In the genomic region with DNA sequence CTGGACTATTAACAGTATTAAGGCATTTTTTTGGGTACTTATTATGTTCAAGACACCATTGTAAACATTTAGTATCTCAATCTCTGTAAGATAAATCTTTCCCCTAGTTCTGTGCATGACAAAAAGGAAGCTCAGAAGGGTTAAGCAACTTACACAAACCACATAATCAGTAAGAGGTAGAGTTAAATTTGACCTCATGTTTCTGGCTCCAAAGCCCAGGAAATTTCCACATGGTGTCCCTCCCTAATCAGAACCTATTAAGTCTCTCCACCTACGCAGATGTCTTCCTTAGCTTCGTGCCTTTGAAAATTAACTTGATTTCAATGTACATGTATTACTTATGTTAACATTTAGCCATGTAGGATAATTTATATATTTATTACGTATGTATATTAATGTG, we compare ENCODE assay signal across 13 cellular contexts. TPM values are rescaled to one million over a fixed set of nuclear protein-coding genes. Genes with fewer than 3 reads are reported as not detected.
DNase-seq lines count a peak whose midpoint lies in the region; ATAC-seq and TF ChIP-seq lines count a peak whose summit lies in the region.
"Had no signal": no experiment of that assay in that cellular context is flagged by ENCODE, and none has a peak within 500 bp of the region (broad histone marks: within the 10 kb centered on the region; RNA-seq: fewer than 3 reads in every experiment).

No MANE protein-coding gene starts in this region.

- H3K27me3 Mint-ChIP-seq in IgD-negative memory B cell (no peaks in the 10 kb centered on the region), WTC11 (ENCODE audit: low read depth) (peaks cover 19% of the 10 kb centered on the region), mesothelial cell of epicardium (ENCODE audit: low read depth) (peaks cover 19% of the 10 kb centered on the region)

- TF ChIP-seq CTCF in WTC11 (IDR thresholded peaks at IDR 0.05), result no peak
- TF ChIP-seq CTCF in mesothelial cell of epicardium (IDR thresholded peaks at IDR 0.05; ENCODE audit: unreplicated experiment), result no peak

- H3K4me1 Mint-ChIP-seq in IgD-negative memory B cell, result peaks cover 10 to 40% (median 38%) of the 10 kb centered on the region in 3 donors
- peaks cover 31% of the 10 kb centered on the region for H3K4me1 Mint-ChIP-seq in WTC11
- H3K4me1 Mint-ChIP-seq in mesothelial cell of epicardium, result peaks cover 7% of the 10 kb centered on the region

- POLR2A ChIA-PET in WTC11 (lab: Charles Lee), result no interaction called here

- H3K36me3 Mint-ChIP-seq in IgD-negative memory B cell, result peaks cover 5% of the 10 kb centered on the region
- H3K36me3 Mint-ChIP-seq in WTC11, result no peaks in the 10 kb centered on the region
- no peaks in the 10 kb centered on the region for H3K36me3 Mint-ChIP-seq in mesothelial cell of epicardium

- ATAC-seq in WTC11, result no peak
- ATAC-seq in HG02642 (IDR thresholded peaks at IDR 0.05; ENCODE audit: poor library complexity, unreplicated experiment), result no peak
- no peak for ATAC-seq in HG02852 (IDR thresholded peaks at IDR 0.05; ENCODE audit: unreplicated experiment)
- ATAC-seq: SK-N-SH treated with all-trans-retinoic acid at 6 μM for 48 hours had no signal

- DNase-seq in NCI-H1092 treated with DMSO at 0.1 percent for 48 hours (lab: John Stamatoyannopoulos, UW) (peak; percentile 15), NCI-H1092 (lab: John Stamatoyannopoulos, UW) (no peak), WTC11 (ENCODE audit: low spot score) (no peak), mesothelial cell of epicardium (ENCODE audit: low spot score in 2 of 2, unreplicated experiment in 2 of 2) (no peak), NCI-H748 treated with DMSO at 0.1 percent for 48 hours (lab: John Stamatoyannopoulos, UW) (no peak)
- DNase-seq: activated CD4-positive, alpha-beta T cell treated with anti-CD3 and anti-CD28 coated beads, Interleukin-2, amount 50 U/mL, for 48 hours; mesendoderm; NCI-H524 treated with DMSO at 0.1 percent for 48 hours; stimulated activated CD4-positive, alpha-beta T cell treated with anti-CD3 and anti-CD28 coated beads, Interleukin-4, amount 100 ng/mL, for 4 hours had no signal

- H3K27ac Mint-ChIP-seq in IgD-negative memory B cell (peak overlapping the region in 1 of 3 donors; percentile 96), WTC11 (no peak overlapping the region), mesothelial cell of epicardium (no peak overlapping the region)

- H3K4me3 Mint-ChIP-seq in IgD-negative memory B cell (peak overlapping the region; percentile 73 to 94 (median 90)), WTC11 (0 out of 2 replicates have a peak overlapping the region, but pooled peaks have one; percentile 73), mesothelial cell of epicardium (peak overlapping the region; percentile 75)

- H3K9me3 Mint-ChIP-seq in IgD-negative memory B cell (no peaks in the 10 kb centered on the region), WTC11 (no peaks in the 10 kb centered on the region), mesothelial cell of epicardium (no peaks in the 10 kb centered on the region)

- CTCF ChIA-PET in WTC11 (lab: Charles Lee), result no interaction called here

TF ChIP-seq in WTC11, 78 proteins besides CTCF, POLR2A, EP300 and RAD21:
- TF ChIP-seq, protein P1, sequence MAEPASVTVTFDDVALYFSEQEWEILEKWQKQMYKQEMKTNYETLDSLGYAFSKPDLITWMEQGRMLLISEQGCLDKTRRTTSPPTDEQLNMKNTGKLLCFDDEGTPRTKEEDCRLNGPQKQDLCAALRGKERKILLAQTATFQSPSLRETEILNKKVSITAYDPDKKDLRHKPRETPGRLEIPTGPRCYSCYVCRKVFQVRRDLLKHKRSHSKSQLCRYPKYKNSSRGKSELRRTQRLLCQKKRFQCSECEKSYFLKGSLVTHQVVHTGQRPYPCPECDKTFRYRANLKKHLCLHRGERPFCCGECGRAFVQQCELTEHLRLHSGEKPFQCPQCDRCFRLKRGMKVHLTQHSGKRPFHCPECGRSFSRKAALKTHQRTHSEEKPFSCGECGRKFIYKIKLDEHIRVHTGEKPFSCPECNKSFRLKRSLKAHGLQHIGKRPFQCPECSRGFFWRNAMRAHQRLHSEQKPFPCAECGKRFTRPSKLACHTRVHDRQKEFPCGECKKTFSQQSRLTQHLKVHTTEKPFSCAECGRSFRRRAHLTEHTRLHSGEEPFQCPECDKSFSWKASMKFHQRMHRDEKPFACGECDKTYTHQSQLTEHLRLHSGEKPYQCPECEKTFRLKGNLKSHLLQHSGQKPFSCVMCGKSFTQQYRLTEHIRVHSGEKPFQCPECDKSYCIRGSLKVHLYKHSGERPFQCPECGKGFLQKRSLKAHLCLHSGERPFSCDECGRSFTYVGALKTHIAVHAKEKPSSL (CRISPR knock-in tag; conservative IDR thresholded peaks at IDR 0.05), result no peak
- TF ChIP-seq TP53 (CRISPR knock-in tag; IDR thresholded peaks at IDR 0.05) (no peak), SMAD4 (CRISPR knock-in tag; IDR thresholded peaks at IDR 0.05) (no peak), ZNF232 (CRISPR knock-in tag; IDR thresholded peaks at IDR 0.05) (no peak), GTF2I (CRISPR knock-in tag; conservative IDR thresholded peaks at IDR 0.05) (no peak), GRHL2 (CRISPR knock-in tag; IDR thresholded peaks at IDR 0.05; ENCODE audit: insufficient replicate concordance, severe bottlenecking) (no peak), ZNF219 (CRISPR knock-in tag; IDR thresholded peaks at IDR 0.05; ENCODE audit: borderline replicate concordance) (no peak), ZNF671 (CRISPR knock-in tag; IDR thresholded peaks at IDR 0.05) (no peak)
- TF ChIP-seq, protein P2, sequence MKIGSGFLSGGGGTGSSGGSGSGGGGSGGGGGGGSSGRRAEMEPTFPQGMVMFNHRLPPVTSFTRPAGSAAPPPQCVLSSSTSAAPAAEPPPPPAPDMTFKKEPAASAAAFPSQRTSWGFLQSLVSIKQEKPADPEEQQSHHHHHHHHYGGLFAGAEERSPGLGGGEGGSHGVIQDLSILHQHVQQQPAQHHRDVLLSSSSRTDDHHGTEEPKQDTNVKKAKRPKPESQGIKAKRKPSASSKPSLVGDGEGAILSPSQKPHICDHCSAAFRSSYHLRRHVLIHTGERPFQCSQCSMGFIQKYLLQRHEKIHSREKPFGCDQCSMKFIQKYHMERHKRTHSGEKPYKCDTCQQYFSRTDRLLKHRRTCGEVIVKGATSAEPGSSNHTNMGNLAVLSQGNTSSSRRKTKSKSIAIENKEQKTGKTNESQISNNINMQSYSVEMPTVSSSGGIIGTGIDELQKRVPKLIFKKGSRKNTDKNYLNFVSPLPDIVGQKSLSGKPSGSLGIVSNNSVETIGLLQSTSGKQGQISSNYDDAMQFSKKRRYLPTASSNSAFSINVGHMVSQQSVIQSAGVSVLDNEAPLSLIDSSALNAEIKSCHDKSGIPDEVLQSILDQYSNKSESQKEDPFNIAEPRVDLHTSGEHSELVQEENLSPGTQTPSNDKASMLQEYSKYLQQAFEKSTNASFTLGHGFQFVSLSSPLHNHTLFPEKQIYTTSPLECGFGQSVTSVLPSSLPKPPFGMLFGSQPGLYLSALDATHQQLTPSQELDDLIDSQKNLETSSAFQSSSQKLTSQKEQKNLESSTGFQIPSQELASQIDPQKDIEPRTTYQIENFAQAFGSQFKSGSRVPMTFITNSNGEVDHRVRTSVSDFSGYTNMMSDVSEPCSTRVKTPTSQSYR (CRISPR knock-in tag; IDR thresholded peaks at IDR 0.05), result no peak
- TF ChIP-seq, protein P3, sequence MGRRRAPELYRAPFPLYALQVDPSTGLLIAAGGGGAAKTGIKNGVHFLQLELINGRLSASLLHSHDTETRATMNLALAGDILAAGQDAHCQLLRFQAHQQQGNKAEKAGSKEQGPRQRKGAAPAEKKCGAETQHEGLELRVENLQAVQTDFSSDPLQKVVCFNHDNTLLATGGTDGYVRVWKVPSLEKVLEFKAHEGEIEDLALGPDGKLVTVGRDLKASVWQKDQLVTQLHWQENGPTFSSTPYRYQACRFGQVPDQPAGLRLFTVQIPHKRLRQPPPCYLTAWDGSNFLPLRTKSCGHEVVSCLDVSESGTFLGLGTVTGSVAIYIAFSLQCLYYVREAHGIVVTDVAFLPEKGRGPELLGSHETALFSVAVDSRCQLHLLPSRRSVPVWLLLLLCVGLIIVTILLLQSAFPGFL (CRISPR knock-in tag; IDR thresholded peaks at IDR 0.05; ENCODE audit: borderline replicate concordance), result no peak
- TF ChIP-seq, protein P4, sequence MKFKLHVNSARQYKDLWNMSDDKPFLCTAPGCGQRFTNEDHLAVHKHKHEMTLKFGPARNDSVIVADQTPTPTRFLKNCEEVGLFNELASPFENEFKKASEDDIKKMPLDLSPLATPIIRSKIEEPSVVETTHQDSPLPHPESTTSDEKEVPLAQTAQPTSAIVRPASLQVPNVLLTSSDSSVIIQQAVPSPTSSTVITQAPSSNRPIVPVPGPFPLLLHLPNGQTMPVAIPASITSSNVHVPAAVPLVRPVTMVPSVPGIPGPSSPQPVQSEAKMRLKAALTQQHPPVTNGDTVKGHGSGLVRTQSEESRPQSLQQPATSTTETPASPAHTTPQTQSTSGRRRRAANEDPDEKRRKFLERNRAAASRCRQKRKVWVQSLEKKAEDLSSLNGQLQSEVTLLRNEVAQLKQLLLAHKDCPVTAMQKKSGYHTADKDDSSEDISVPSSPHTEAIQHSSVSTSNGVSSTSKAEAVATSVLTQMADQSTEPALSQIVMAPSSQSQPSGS (CRISPR knock-in tag; IDR thresholded peaks at IDR 0.05; ENCODE audit: borderline replicate concordance, low read depth), result no peak
TF ChIP-seq in WTC11: peak in this region for 0.

RNA-seq across cellular contexts. Expression of a gene that starts 2.0 kb away (rescaled TPM):
- polyA plus RNA-seq in IgD-negative memory B cell, result 10.4 TPM
- total RNA-seq in WTC11 (2021), result 4.1 to 4.8 TPM (median 4.7 TPM) in 3 replicates
- 10.9 to 12.6 TPM (median 11.7 TPM) in 3 replicates for total RNA-seq in mesothelial cell of epicardium
